ENCODE assay signal across 20 cellular contexts in genomic region chr2:11385847-11386246, GRCh38. TPM values are rescaled to one million over a fixed set of nuclear protein-coding genes. Genes with fewer than 3 reads are reported as not detected.
A peak's percentile ranks its signal among the peaks of the same experiment; 100 is the strongest.
DNase-seq lines count a peak whose midpoint lies in the region; ATAC-seq and TF ChIP-seq lines count a peak whose summit lies in the region.
"Had no signal": no experiment of that assay in that cellular context is flagged by ENCODE, and none has a peak within 500 bp of the region (broad histone marks: within the 10 kb centered on the region; RNA-seq: fewer than 3 reads in every experiment).

No MANE protein-coding gene starts in this region.

- no peak overlapping the region for H4K91ac ChIP-seq in neuronal stem cell (ENCODE audit: low read depth, low read length, poor library complexity)

- no peak overlapping the region for H2BK15ac ChIP-seq in neuronal stem cell (ENCODE audit: low read length)

- WGBS in right cardiac atrium, result 62% methylated on average over 3 of the region's 3 CpGs
- no CpG with 5 or more reads among the region's 3 CpGs for WGBS in neuronal stem cell (ENCODE audit: extremely low coverage in 2 of 2, insufficient read length in 2 of 2, insufficient replicate concordance in 1 of 2), 2 donors
- WGBS in aorta, 2 donors, result 24 to 29% methylated on average over 3 of the region's 3 CpGs

- H3K23ac ChIP-seq in neuronal stem cell (ENCODE audit: low read depth, low read length, poor library complexity), result peak overlapping the region; percentile 17

- H3K36me3 Mint-ChIP-seq in immature natural killer cell, result no peaks in the 10 kb centered on the region
- H3K36me3 Mint-ChIP-seq: activated naive CD8-positive, alpha-beta T cell; CD4-positive, CD25-positive, alpha-beta regulatory T cell; memory B cell; natural killer cell had no signal

- no peak overlapping the region for H4K8ac ChIP-seq in neuronal stem cell (ENCODE audit: low read depth, low read length)

- H3K9me3 ChIP-seq in right cardiac atrium (ENCODE audit: control insufficient read depth, low read length), result no peaks in the 10 kb centered on the region
- no peaks in the 10 kb centered on the region for H3K9me3 ChIP-seq in neuronal stem cell (replicated peaks in 1 of 2; ENCODE audit: control insufficient read depth in 2 of 2, insufficient read depth in 1 of 2, low read depth in 1 of 2, low read length in 2 of 2)
- H3K9me3 ChIP-seq in aorta (ENCODE audit: control insufficient read depth, low read length), result no peaks in the 10 kb centered on the region
- H3K9me3 ChIP-seq: prostate gland, suprapubic skin had no signal

- no peaks in the 10 kb centered on the region for H3K9me3 Mint-ChIP-seq in immature natural killer cell
- H3K9me3 Mint-ChIP-seq: activated T-helper 1 cell treated with anti-CD3 and anti-CD28 coated beads, Interleukin-12 subunit alpha, Interleukin-12 subunit beta, Interleukin-2, Interleukin-4 antibody, amounts not matched to agents 30 ng/mL and 10 ng/mL and 1 ng/mL, durations not matched to agents 14 hours and 24 hours and 36 hours; memory B cell; natural killer cell had no signal

- intact Hi-C loops in right cardiac atrium (cut with DNase I), result no loop called here
- intact Hi-C loops in Right ventricle myocardium inferior (cut with DNase I), result no loop called here
- intact Hi-C loops in dorsolateral prefrontal cortex (cut with DNase I), result no loop called here
- intact Hi-C loops in aorta (cut with DNase I), result no loop called here

- H3K27me3 Mint-ChIP-seq in immature natural killer cell (ENCODE audit: low read depth in 3 of 3), result no peaks in the 10 kb centered on the region
- H3K27me3 Mint-ChIP-seq: activated naive CD8-positive, alpha-beta T cell; CD4-positive, CD25-positive, alpha-beta regulatory T cell had no signal

- no peak overlapping the region for H3K14ac ChIP-seq in neuronal stem cell (ENCODE audit: low read length)

- TF ChIP-seq CTCF in dorsolateral prefrontal cortex (IDR thresholded peaks at IDR 0.05 in 54 of 56, conservative IDR thresholded peaks at IDR 0.05 in 2 of 56; ENCODE audit: low read depth in 1 of 56, partially characterized antibody in 56 of 56), result no peak

- no peak overlapping the region for H3K18ac ChIP-seq in neuronal stem cell (ENCODE audit: low read length)

- H3K4me1 ChIP-seq in right cardiac atrium (ENCODE audit: control insufficient read depth, insufficient read depth, low read length) (peaks cover 2% of the 10 kb centered on the region), neuronal stem cell (ENCODE audit: control insufficient read depth in 2 of 2, insufficient read depth in 1 of 2, low read depth in 1 of 2, low read length in 2 of 2) (peaks cover 7 to 9% of the 10 kb centered on the region in 2 donors), aorta (ENCODE audit: control insufficient read depth in 1 of 2, insufficient read depth in 2 of 2, low read length in 2 of 2) (no peaks in the 10 kb centered on the region)

- ATAC-seq in right cardiac atrium, result peak in 1 of 2 donors; percentile 17
- ATAC-seq in Right ventricle myocardium inferior, result no peak
- no peak for ATAC-seq in aorta (ENCODE audit: low FRiP score)
- ATAC-seq: natural killer cell had no signal

- H3K27ac ChIP-seq in right cardiac atrium (ENCODE audit: low read length) (peak overlapping the region; percentile 39), dorsolateral prefrontal cortex (peak overlapping the region in 57 of 59 donors; percentile 2 to 88 (median 68)), neuronal stem cell (replicated peaks; ENCODE audit: low read length) (no peak overlapping the region), aorta (ENCODE audit: low read depth in 1 of 2, low read length in 2 of 2) (peak overlapping the region; percentile 83 to 90)
- H3K27ac ChIP-seq: prostate gland, suprapubic skin had no signal

- no peak overlapping the region for H2AFZ ChIP-seq in neuronal stem cell (ENCODE audit: low read length)

- no peak overlapping the region for H3K27ac Mint-ChIP-seq in immature natural killer cell
- H3K27ac Mint-ChIP-seq: activated naive CD8-positive, alpha-beta T cell; activated T-helper 1 cell treated with anti-CD3 and anti-CD28 coated beads, Interleukin-12 subunit alpha, Interleukin-12 subunit beta, Interleukin-2, Interleukin-4 antibody, amounts not matched to agents 30 ng/mL and 10 ng/mL and 1 ng/mL, durations not matched to agents 14 hours and 24 hours and 36 hours; CD4-positive, CD25-positive, alpha-beta regulatory T cell; memory B cell; natural killer cell had no signal

- no peak overlapping the region for H2BK5ac ChIP-seq in neuronal stem cell (ENCODE audit: low read length)

- DNase-seq in right cardiac atrium (no peak), Right ventricle myocardium inferior (ENCODE audit: missing footprints) (no peak), dorsolateral prefrontal cortex (no peak), neuronal stem cell (ENCODE audit: low spot score) (no peak), aorta (no peak), immature natural killer cell (no peak), SW 1271 (lab: John Stamatoyannopoulos, UW) (no peak)
- DNase-seq in activated naive CD4-positive, alpha-beta T cell treated with Interleukin-2 at 50 U/mL for 16 hours, result no peak
- DNase-seq: CD4-positive, CD25-positive, alpha-beta regulatory T cell; DMS53; effector CD4-positive, alpha-beta T cell; glutamatergic neuron; H7; natural killer cell; NCI-H1436 had no signal

- no peak overlapping the region for H2BK120ac ChIP-seq in neuronal stem cell (ENCODE audit: low read depth, low read length)

- no peaks in the 10 kb centered on the region for H3K36me3 ChIP-seq in neuronal stem cell (replicated peaks in 1 of 2; ENCODE audit: control insufficient read depth in 2 of 2, insufficient read depth in 2 of 2, low read length in 2 of 2)
- no peaks in the 10 kb centered on the region for H3K36me3 ChIP-seq in aorta (ENCODE audit: control insufficient read depth in 1 of 2, insufficient read depth in 2 of 2, low read length in 1 of 2)
- H3K36me3 ChIP-seq: prostate gland, suprapubic skin had no signal

- H3K27me3 ChIP-seq in right cardiac atrium (ENCODE audit: control insufficient read depth, insufficient read depth) (no peaks in the 10 kb centered on the region), dorsolateral prefrontal cortex (no peaks in the 10 kb centered on the region), neuronal stem cell (ENCODE audit: control insufficient read depth in 3 of 3, insufficient read depth in 3 of 3, low read depth in 1 of 3, low read length in 3 of 3) (no peaks in the 10 kb centered on the region), aorta (ENCODE audit: control insufficient read depth in 1 of 2, insufficient read depth in 2 of 2, low read length in 1 of 2) (no peaks in the 10 kb centered on the region)
- H3K27me3 ChIP-seq: suprapubic skin had no signal

- no peak overlapping the region for H3K4ac ChIP-seq in neuronal stem cell (ENCODE audit: low read length)

- H3K4me3 ChIP-seq in right cardiac atrium (ENCODE audit: low read length), result no peak overlapping the region
- H3K4me3 ChIP-seq in dorsolateral prefrontal cortex, result no peak overlapping the region
- no peak overlapping the region for H3K4me3 ChIP-seq in neuronal stem cell (ENCODE audit: low read length in 2 of 2)
- no peak overlapping the region for H3K4me3 ChIP-seq in aorta (ENCODE audit: low read length in 2 of 2)
- H3K4me3 ChIP-seq: prostate gland, suprapubic skin had no signal

- no peak overlapping the region for H2BK12ac ChIP-seq in neuronal stem cell (ENCODE audit: low read length)

- H3K79me1 ChIP-seq in neuronal stem cell (ENCODE audit: low read depth, low read length), result no peaks in the 10 kb centered on the region

- H3K4me2 ChIP-seq in neuronal stem cell (ENCODE audit: insufficient read depth, low read length, poor library complexity, severe bottlenecking), result no peak overlapping the region

- no peaks in the 10 kb centered on the region for H3K4me1 Mint-ChIP-seq in immature natural killer cell
- H3K4me1 Mint-ChIP-seq: natural killer cell had no signal

- no peak overlapping the region for H2AK5ac ChIP-seq in neuronal stem cell (ENCODE audit: low read depth, low read length)

- H3K4me3 Mint-ChIP-seq in immature natural killer cell, result no peak overlapping the region
- H3K4me3 Mint-ChIP-seq: activated naive CD8-positive, alpha-beta T cell; activated T-helper 1 cell treated with anti-CD3 and anti-CD28 coated beads, Interleukin-12 subunit alpha, Interleukin-12 subunit beta, Interleukin-2, Interleukin-4 antibody, amounts not matched to agents 30 ng/mL and 10 ng/mL and 1 ng/mL, durations not matched to agents 14 hours and 24 hours and 36 hours; CD4-positive, CD25-positive, alpha-beta regulatory T cell; memory B cell; natural killer cell had no signal

- no peak overlapping the region for H3K9ac ChIP-seq in neuronal stem cell (ENCODE audit: low read depth, low read length, poor library complexity)

RNA-seq across cellular contexts. Expression of gene ROCK2, which starts 41.4 kb away (rescaled TPM):
- total RNA-seq in right cardiac atrium, result 10 to 100 TPM; 40.2 to 60.7 (median 40.9) TPM
- 10.0 TPM for polyA plus RNA-seq in right cardiac atrium
- total RNA-seq in Right ventricle myocardium inferior, result 34.4 TPM
- 100 to 1,000 TPM in 11 of 120 experiments, 10 to 100 TPM in 109; 42.2 to 120 (median 82.5) TPM for total RNA-seq in dorsolateral prefrontal cortex
- 19.4 TPM for polyA plus RNA-seq in neuronal stem cell (2013, experiment 1 of 2)
- 20.3 TPM for polyA plus RNA-seq in neuronal stem cell (2013, experiment 2 of 2)
- 100 to 1,000 TPM in 1 of 2 donors, 10 to 100 TPM in 1; 97.9 to 119 TPM for total RNA-seq in aorta
- polyA plus RNA-seq in aorta, result 10 to 100 TPM; 19.2 to 20.5 TPM
- 10 to 100 TPM in 1 of 3 donors, 1 to 10 TPM in 2; 3.1 to 15.1 (median 5.1) TPM for polyA plus RNA-seq in immature natural killer cell
